ENCODE assay signal across 17 cellular contexts in the genomic region with DNA sequence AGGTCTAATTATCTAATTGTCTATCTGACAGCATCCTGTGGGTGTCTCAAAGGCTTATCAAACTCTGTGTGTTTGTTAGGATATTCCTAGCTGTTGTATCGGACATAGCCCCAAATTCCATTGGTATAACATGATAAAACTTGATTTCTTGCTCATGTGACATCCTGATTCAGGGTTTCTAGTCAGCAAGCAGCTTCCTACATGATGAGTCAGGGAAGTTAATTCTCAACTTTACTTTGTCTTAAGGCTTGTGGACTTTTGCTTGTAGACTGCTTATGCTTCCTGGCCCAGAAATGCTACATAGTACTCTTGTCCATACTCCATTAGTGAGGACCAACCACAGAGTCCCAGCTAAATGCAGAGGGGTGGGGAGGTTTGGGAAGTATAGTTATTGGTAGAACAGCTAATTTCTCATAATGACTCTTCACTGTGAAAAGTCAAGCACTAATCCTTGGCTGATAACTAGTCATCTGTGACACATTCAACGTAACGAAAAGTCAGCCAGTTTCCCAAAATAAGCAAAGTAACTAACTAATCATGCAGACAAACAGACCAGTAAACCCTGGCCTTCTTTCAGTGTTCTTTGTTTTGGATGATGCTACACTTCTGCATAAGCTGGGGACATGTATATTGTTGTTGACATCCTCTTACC. TPM values are rescaled to one million over a fixed set of nuclear protein-coding genes. Genes with fewer than 3 reads are reported as not detected.
DNase-seq lines count a peak whose midpoint lies in the region; ATAC-seq and TF ChIP-seq lines count a peak whose summit lies in the region.
"Had no signal": no experiment of that assay in that cellular context is flagged by ENCODE, and none has a peak within 500 bp of the region (broad histone marks: within the 10 kb centered on the region; RNA-seq: fewer than 3 reads in every experiment).

No MANE protein-coding gene starts in this region.

- H4K91ac ChIP-seq in mesenchymal stem cell (ENCODE audit: low read length) = no peak overlapping the region

- no peaks in the 10 kb centered on the region for H3K27me3 Mint-ChIP-seq in CD4-positive, alpha-beta T cell
- H3K27me3 Mint-ChIP-seq: stimulated activated naive B cell treated with anti-CD40 and anti-IgM and Interleukin-4, amounts not matched to agents 10 μg/mL and 1 μg/mL and 100 μg/mL, for 72 hours had no signal

- H3K36me3 Mint-ChIP-seq in CD4-positive, alpha-beta T cell (ENCODE audit: low read depth) = no peaks in the 10 kb centered on the region
- H3K36me3 Mint-ChIP-seq: stimulated activated naive B cell treated with anti-CD40 and anti-IgM and Interleukin-4, amounts not matched to agents 10 μg/mL and 1 μg/mL and 100 μg/mL, for 72 hours had no signal

- H2BK5ac ChIP-seq in mesenchymal stem cell (ENCODE audit: low read depth, low read length, poor library complexity, severe bottlenecking) = no peak overlapping the region

- H3K18ac ChIP-seq in mesenchymal stem cell (ENCODE audit: low read depth in 1 of 2, low read length in 2 of 2) = no peak overlapping the region

- no peaks in the 10 kb centered on the region for H4K20me1 ChIP-seq in Loucy (ENCODE audit: insufficient read depth, low read length, poor library complexity, severe bottlenecking)

- H3K27me3 ChIP-seq in Loucy (ENCODE audit: insufficient read depth, low read length, poor library complexity, severe bottlenecking) (no peaks in the 10 kb centered on the region), mesenchymal stem cell (ENCODE audit: control insufficient read depth in 1 of 2, insufficient read depth in 1 of 2, low read length in 2 of 2) (no peaks in the 10 kb centered on the region)
- no peaks in the 10 kb centered on the region for H3K27me3 ChIP-seq in CD4-positive, alpha-beta T cell (ENCODE audit: control insufficient read depth, insufficient read depth, low read length)

- H3K4me1 ChIP-seq in Loucy (ENCODE audit: insufficient read depth, low read length, poor library complexity, severe bottlenecking) (peaks cover 20% of the 10 kb centered on the region), mesenchymal stem cell (ENCODE audit: control insufficient read depth, insufficient read depth, low read depth, low read length) (no peaks in the 10 kb centered on the region)

- CTCF ChIA-PET in CD4-positive, alpha-beta T cell (lab: Charles Lee) = interaction anchor here (0.8 kb wide), 1 partner anchor 13 kb away, joined by 3 read pairs; no protein-coding TSS in a partner anchor

- H3K14ac ChIP-seq in mesenchymal stem cell (ENCODE audit: low read length in 2 of 2) = no peak overlapping the region

- H3K27ac Mint-ChIP-seq in CD4-positive, alpha-beta T cell = no peak overlapping the region
- H3K27ac Mint-ChIP-seq: activated CD8-positive, alpha-beta T cell treated with anti-CD3 and anti-CD28 coated beads, Interleukin-2, amount 10 ng/mL, durations not matched to agents 7 days and 5 days; stimulated activated naive B cell treated with anti-CD40 and anti-IgM and Interleukin-4, amounts not matched to agents 10 μg/mL and 1 μg/mL and 100 μg/mL, for 72 hours had no signal

- H4K8ac ChIP-seq in mesenchymal stem cell (ENCODE audit: low read length) = no peak overlapping the region

- no peaks in the 10 kb centered on the region for H3K4me1 Mint-ChIP-seq in CD4-positive, alpha-beta T cell (ENCODE audit: low read depth)
- H3K4me1 Mint-ChIP-seq: stimulated activated naive B cell treated with anti-CD40 and anti-IgM and Interleukin-4, amounts not matched to agents 10 μg/mL and 1 μg/mL and 100 μg/mL, for 72 hours had no signal

- 51% methylated on average over 3 of the region's 3 CpGs for WGBS in mesenchymal stem cell

- no peaks in the 10 kb centered on the region for H3K9me3 Mint-ChIP-seq in CD4-positive, alpha-beta T cell
- H3K9me3 Mint-ChIP-seq: stimulated activated naive B cell treated with anti-CD40 and anti-IgM and Interleukin-4, amounts not matched to agents 10 μg/mL and 1 μg/mL and 100 μg/mL, for 72 hours had no signal

- no peaks in the 10 kb centered on the region for H3K79me1 ChIP-seq in mesenchymal stem cell (replicated peaks; ENCODE audit: low read length, poor library complexity, severe bottlenecking)

- H3K4me2 ChIP-seq in Loucy (ENCODE audit: low read depth, low read length, poor library complexity, severe bottlenecking) (peak overlapping the region; percentile 62), mesenchymal stem cell (ENCODE audit: low read length, poor library complexity, severe bottlenecking) (no peak overlapping the region)

- H3K9ac ChIP-seq in Loucy (ENCODE audit: low read depth, low read length, poor library complexity, severe bottlenecking) (peak overlapping the region; percentile 10), mesenchymal stem cell (ENCODE audit: low read length) (peak overlapping the region; percentile 66)

- H3F3A ChIP-seq in Loucy (ENCODE audit: low read depth) = no peaks in the 10 kb centered on the region

- H2AFZ ChIP-seq in Loucy (ENCODE audit: low read length) = no peak overlapping the region
- no peak overlapping the region for H2AFZ ChIP-seq in mesenchymal stem cell (ENCODE audit: low read depth, low read length)

- no peak overlapping the region for H3K23ac ChIP-seq in mesenchymal stem cell (ENCODE audit: low read length in 2 of 2)

- TF ChIP-seq CTCF in AG10803 (conservative IDR thresholded peaks at IDR 0.05; ENCODE audit: low read length) = no peak
- no peak for TF ChIP-seq CTCF in Loucy (conservative IDR thresholded peaks at IDR 0.05; ENCODE audit: low read length)
- TF ChIP-seq CTCF in choroid plexus epithelial cell (conservative IDR thresholded peaks at IDR 0.05; ENCODE audit: low read depth, low read length) = no peak
- TF ChIP-seq CTCF in CD4-positive, alpha-beta T cell (IDR thresholded peaks at IDR 0.05) = no peak

- H3K36me3 ChIP-seq in Loucy (ENCODE audit: insufficient read depth, low read length) (no peaks in the 10 kb centered on the region), mesenchymal stem cell (ENCODE audit: control insufficient read depth in 1 of 2, insufficient read depth in 2 of 2, low read depth in 1 of 2, low read length in 2 of 2) (no peaks in the 10 kb centered on the region)

- no peak overlapping the region for H3K4me3 Mint-ChIP-seq in CD4-positive, alpha-beta T cell
- H3K4me3 Mint-ChIP-seq: activated CD8-positive, alpha-beta T cell treated with anti-CD3 and anti-CD28 coated beads, Interleukin-2, amount 10 ng/mL, durations not matched to agents 7 days and 5 days; stimulated activated naive B cell treated with anti-CD40 and anti-IgM and Interleukin-4, amounts not matched to agents 10 μg/mL and 1 μg/mL and 100 μg/mL, for 72 hours had no signal

- H3K79me2 ChIP-seq in Loucy (ENCODE audit: insufficient read depth, low read length) = no peaks in the 10 kb centered on the region

- H3K9me2 ChIP-seq in Loucy (replicated peaks; ENCODE audit: low read depth, low read length) = no peaks in the 10 kb centered on the region

- H3K4ac ChIP-seq in mesenchymal stem cell (ENCODE audit: low read depth in 1 of 2, low read length in 2 of 2) = no peak overlapping the region

- DNase-seq in AG10803 (ENCODE audit: low read depth) = peak; percentile 18
- peak; percentile 86 for DNase-seq in choroid plexus epithelial cell (ENCODE audit: low read depth)
- DNase-seq in mesenchymal stem cell = peak; percentile 62
- DNase-seq in dermis blood vessel endothelial cell = no peak
- no peak for DNase-seq in H4 (ENCODE audit: low spot score)
- DNase-seq in CD4-positive, alpha-beta T cell = no peak
- no peak for DNase-seq in LoVo (ENCODE audit: low spot score)
- DNase-seq: activated CD8-positive, alpha-beta T cell treated with anti-CD3 and anti-CD28 coated beads, Interleukin-2, amount 10 ng/mL, durations not matched to agents 7 days and 5 days; activated gamma-delta T cell treated with Interleukin-2 at 50 U/mL for 16 hours; central memory CD4-positive, alpha-beta T cell; DND-41; NCI-H446 treated with DMSO at 0.1 percent for 48 hours; stimulated activated CD4-positive, alpha-beta T cell treated with anti-CD3 and anti-CD28 coated beads, Interleukin-4, amount 100 ng/mL, for 4 hours; stimulated activated naive B cell treated with anti-CD40 and anti-IgM and Interleukin-4, amounts not matched to agents 10 μg/mL and 1 μg/mL and 100 μg/mL, for 72 hours had no signal

- no peak overlapping the region for H2BK15ac ChIP-seq in mesenchymal stem cell (ENCODE audit: low read depth, poor library complexity, severe bottlenecking)

- intact Hi-C loops in CD4-positive, alpha-beta T cell (cut with DNase I, micrococcal nuclease) = no loop called here

- H3K27ac ChIP-seq in mesenchymal stem cell (ENCODE audit: low read length, poor library complexity, severe bottlenecking) = peak overlapping the region; percentile 80
- no peak overlapping the region for H3K27ac ChIP-seq in CD4-positive, alpha-beta T cell (ENCODE audit: low read depth, low read length)
- H3K27ac ChIP-seq: HL-60 had no signal

- H3K4me3 ChIP-seq in AG10803 (ENCODE audit: low read length) (no peak overlapping the region), Loucy (ENCODE audit: low read length, poor library complexity, severe bottlenecking) (peak overlapping the region; percentile 51), choroid plexus epithelial cell (ENCODE audit: low read depth, low read length) (no peak overlapping the region), mesenchymal stem cell (ENCODE audit: insufficient read depth in 1 of 2, low read depth in 1 of 2, low read length in 2 of 2) (no peak overlapping the region)

- H2AK5ac ChIP-seq in mesenchymal stem cell (ENCODE audit: low read length, severe bottlenecking) = no peak overlapping the region

- POLR2A ChIA-PET in CD4-positive, alpha-beta T cell (lab: Charles Lee) = no interaction called here

- no peak overlapping the region for H2BK120ac ChIP-seq in mesenchymal stem cell (ENCODE audit: low read depth, low read length)

- no peak overlapping the region for H2BK12ac ChIP-seq in mesenchymal stem cell (ENCODE audit: low read length in 2 of 2)

- H3K9me3 ChIP-seq in Loucy (ENCODE audit: insufficient read depth, low read depth, low read length) (no peaks in the 10 kb centered on the region), mesenchymal stem cell (ENCODE audit: control insufficient read depth, low read length) (no peaks in the 10 kb centered on the region)
- H3K9me3 ChIP-seq in CD4-positive, alpha-beta T cell (ENCODE audit: control insufficient read depth, low read length) = no peaks in the 10 kb centered on the region

- no peak for ATAC-seq in CD4-positive, alpha-beta T cell (ENCODE audit: poor library complexity)
- ATAC-seq: activated CD8-positive, alpha-beta T cell treated with anti-CD3 and anti-CD28 coated beads, Interleukin-2, amount 10 ng/mL, durations not matched to agents 7 days and 5 days; stimulated activated naive B cell treated with anti-CD40 and anti-IgM and Interleukin-4, amounts not matched to agents 10 μg/mL and 1 μg/mL and 100 μg/mL, for 72 hours had no signal

RNA-seq across cellular contexts. Expression of a gene that starts 25.8 kb away (rescaled TPM):
- 0.83 TPM for polyA plus RNA-seq in mesenchymal stem cell (2013, experiment 1 of 2)
- 0.78 TPM for polyA plus RNA-seq in mesenchymal stem cell (2013, experiment 2 of 2)
- total RNA-seq in dermis blood vessel endothelial cell = not detected in 2 replicates
- total RNA-seq in H4 (2014; rRNA removed; shearing (Covaris generic)) = 0.23 and 0.45 TPM in 2 replicates
- total RNA-seq in CD4-positive, alpha-beta T cell = not detected
- total RNA-seq: activated CD8-positive, alpha-beta T cell treated with anti-CD3 and anti-CD28 coated beads, Interleukin-2, amount 10 ng/mL, durations not matched to agents 7 days and 5 days; RPMI7951 had no signal

Comparison
In these comparisons a context has a peak if more than half of its experiments do, and no peak if none do; other contexts are left out.
1. DNase-seq: peak in AG10803 (single experiment), choroid plexus epithelial cell (single experiment) and mesenchymal stem cell (single experiment); none in dermis blood vessel endothelial cell (single experiment), H4 (single experiment), CD4-positive, alpha-beta T cell (0 of 10) and LoVo (single experiment).